ENCODE assay signal across 16 cellular contexts in the genomic region with DNA sequence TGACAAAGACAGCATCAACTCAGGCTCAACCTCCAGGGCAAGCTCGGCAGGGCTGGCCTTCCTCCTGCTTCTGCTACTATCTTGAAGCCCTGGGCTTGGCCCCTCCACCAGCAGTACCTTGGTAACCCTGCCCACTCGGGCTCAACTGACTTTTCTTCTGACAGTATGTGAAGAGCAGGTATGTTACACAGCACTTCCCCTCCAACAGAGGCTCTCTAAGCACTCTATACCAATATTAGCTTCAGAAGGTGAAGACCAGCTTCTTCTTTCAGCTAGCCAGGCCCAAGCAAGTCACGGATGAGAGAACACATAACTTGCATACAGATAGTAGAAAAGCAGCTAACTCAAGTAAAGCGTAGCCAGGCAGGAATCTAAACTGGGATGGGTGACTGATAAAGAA.
DNase-seq lines count a peak whose midpoint lies in the region; ATAC-seq, FAIRE-seq and TF ChIP-seq lines count a peak whose summit lies in the region.
"Had no signal": no experiment of that assay in that cellular context is flagged by ENCODE, and none has a peak within 500 bp of the region (broad histone marks: within the 10 kb centered on the region; RNA-seq: fewer than 3 reads in every experiment).

No MANE protein-coding gene starts in this region.

- DNase-seq in GM12878 (ENCODE audit: low read depth, low spot score) (no peak), AG20443 (ENCODE audit: low spot score) (no peak), cerebellar cortex (ENCODE audit: low spot score) (no peak)
- no peak for DNase-seq in activated CD8-positive, alpha-beta memory T cell treated with anti-CD3 and anti-CD28 coated beads, Interleukin-2, amount 10 ng/mL, durations not matched to agents 7 days and 5 days
- no peak for DNase-seq in central memory CD4-positive, alpha-beta T cell
- DNase-seq: activated naive CD4-positive, alpha-beta T cell treated with anti-CD3 and anti-CD28 coated beads, Interleukin-2, amount 10 ng/mL, durations not matched to agents 7 days and 5 days; CD4-positive, CD25-positive, alpha-beta regulatory T cell; DMS79; foreskin fibroblast; left colon; NCI-H1417 had no signal

- H3K27ac ChIP-seq in GM12878 (ENCODE audit: control insufficient read depth, insufficient read depth): no peak overlapping the region
- H3K27ac ChIP-seq: neutrophil had no signal

- peaks cover 41% of the 10 kb centered on the region for H3K27me3 Mint-ChIP-seq in activated CD8-positive, alpha-beta memory T cell treated with anti-CD3 and anti-CD28 coated beads, Interleukin-2, amount 10 ng/mL, durations not matched to agents 7 days and 5 days

- in situ Hi-C loops in GM12878 (cut with MboI): no loop called here

- H3K4me2 ChIP-seq in GM12878 (ENCODE audit: control insufficient read depth, insufficient read depth): no peak overlapping the region

- no TSS peak for BruUV-seq in GM12878 (replicated peaks; lab: Mats Ljungman, UMichigan)

- no peak overlapping the region for H3K9ac ChIP-seq in GM12878 (ENCODE audit: control insufficient read depth, insufficient read depth, low read length)

- ATAC-seq in GM18499 (IDR thresholded peaks at IDR 0.05; ENCODE audit: insufficient read depth, unreplicated experiment) (peak; percentile 41), GM19455 (IDR thresholded peaks at IDR 0.05; ENCODE audit: unreplicated experiment) (peak; percentile 59), HG02885 (IDR thresholded peaks at IDR 0.05; ENCODE audit: poor library complexity, unreplicated experiment) (peak; percentile 61), GM12878 (peak; percentile 75)
- ATAC-seq in activated CD8-positive, alpha-beta memory T cell treated with anti-CD3 and anti-CD28 coated beads, Interleukin-2, amount 10 ng/mL, durations not matched to agents 7 days and 5 days: no peak
- ATAC-seq: left colon had no signal

- H2AFZ ChIP-seq in GM12878 (ENCODE audit: control insufficient read depth, low read depth, low read length): no peak overlapping the region

- peaks cover 9% of the 10 kb centered on the region for H3K4me1 ChIP-seq in GM12878 (ENCODE audit: control insufficient read depth, insufficient read depth, low read length)

- no peak overlapping the region for H3K27ac Mint-ChIP-seq in activated CD8-positive, alpha-beta memory T cell treated with anti-CD3 and anti-CD28 coated beads, Interleukin-2, amount 10 ng/mL, durations not matched to agents 7 days and 5 days
- H3K27ac Mint-ChIP-seq: activated naive CD4-positive, alpha-beta T cell treated with anti-CD3 and anti-CD28 coated beads, Interleukin-2, amount 10 ng/mL, durations not matched to agents 7 days and 5 days; CD4-positive, CD25-positive, alpha-beta regulatory T cell had no signal

- no peaks in the 10 kb centered on the region for H3K36me3 ChIP-seq in GM12878 (ENCODE audit: control insufficient read depth in 2 of 2, insufficient read depth in 2 of 2, low read length in 1 of 2)
- H3K36me3 ChIP-seq: neutrophil had no signal

- TF ChIP-seq RAD21 in GM12878 (IDR thresholded peaks at IDR 0.05; ENCODE audit: insufficient read depth, low read depth, low read length): no peak

- no peak for TF ChIP-seq EP300 in GM12878 (IDR thresholded peaks at IDR 0.05; ENCODE audit: borderline replicate concordance in 1 of 2, control insufficient read depth in 1 of 2, low read depth in 2 of 2, low read length in 2 of 2)

- FAIRE-seq in GM12878 (lab: Jason Lieb, UNC): peak; percentile 88
- FAIRE-seq: colon had no signal

- H3K36me3 Mint-ChIP-seq in activated CD8-positive, alpha-beta memory T cell treated with anti-CD3 and anti-CD28 coated beads, Interleukin-2, amount 10 ng/mL, durations not matched to agents 7 days and 5 days: no peaks in the 10 kb centered on the region
- H3K36me3 Mint-ChIP-seq: activated naive CD4-positive, alpha-beta T cell treated with anti-CD3 and anti-CD28 coated beads, Interleukin-2, amount 10 ng/mL, durations not matched to agents 7 days and 5 days; CD4-positive, CD25-positive, alpha-beta regulatory T cell had no signal

- H3K4me3 ChIP-seq in GM12878: no peak overlapping the region

- SMC1A ChIA-PET in GM12878 (lab: Charles Lee; ENCODE audit: uncharacterized antibody, unreplicated experiment): interaction anchor here (0.6 to 3.3 kb wide), 7 partner anchors 9 to 169 kb away, joined by 3 to 11 read pairs (median 5); no protein-coding TSS in a partner anchor

- H3K27me3 ChIP-seq in GM12878 (replicated peaks in 1 of 2; ENCODE audit: control insufficient read depth in 2 of 2, insufficient read depth in 2 of 2, low read length in 1 of 2): no peaks in the 10 kb centered on the region
- H3K27me3 ChIP-seq: neutrophil had no signal

- whole genome bisulfite sequencing in GM12878 (ENCODE audit: insufficient coverage, insufficient replicate concordance, low lambda C conversion rate, missing lambda C conversion rate): 26% methylated on average over 4 of the region's 4 CpGs

- CTCF ChIA-PET in GM12878 (lab: Yijun Ruan, JAX): interaction anchor here (0.7 to 2.6 kb wide), 2 partner anchors 12 to 61 kb away, joined by 4 to 10 read pairs; no protein-coding TSS in a partner anchor
- CTCF ChIA-PET in activated CD8-positive, alpha-beta memory T cell treated with anti-CD3 and anti-CD28 coated beads, Interleukin-2, amount 10 ng/mL, durations not matched to agents 7 days and 5 days (lab: Charles Lee): no interaction called here

- H3K4me1 Mint-ChIP-seq in activated CD8-positive, alpha-beta memory T cell treated with anti-CD3 and anti-CD28 coated beads, Interleukin-2, amount 10 ng/mL, durations not matched to agents 7 days and 5 days: peaks cover 4% of the 10 kb centered on the region
- H3K4me1 Mint-ChIP-seq: activated naive CD4-positive, alpha-beta T cell treated with anti-CD3 and anti-CD28 coated beads, Interleukin-2, amount 10 ng/mL, durations not matched to agents 7 days and 5 days; CD4-positive, CD25-positive, alpha-beta regulatory T cell had no signal

- no peak for TF ChIP-seq CTCF in GM12878 (IDR thresholded peaks at IDR 0.05 in 2 of 3, conservative IDR thresholded peaks at IDR 0.05 in 1 of 3; ENCODE audit: control insufficient read depth in 2 of 3, extremely low read depth in 1 of 3, insufficient read depth in 1 of 3, low read depth in 3 of 3, low read length in 3 of 3)

- POLR2A ChIA-PET in GM12878 (lab: Charles Lee): interaction anchor here (0.6 kb wide), 1 partner anchor 122 kb away, joined by 3 read pairs; a partner anchor contains a TSS

- RAD21 ChIA-PET in GM12878 (lab: Charles Lee; ENCODE audit: unreplicated experiment): interaction anchor here (0.7 to 1.8 kb wide), 8 partner anchors 14 to 149 kb away, joined by 3 to 5 read pairs (median 3); a partner anchor contains a TSS

- TF ChIP-seq POLR2A in GM12878 (IDR thresholded peaks at IDR 0.05; ENCODE audit: low read depth, low read length): no peak

- no peaks in the 10 kb centered on the region for H4K20me1 ChIP-seq in GM12878 (ENCODE audit: control insufficient read depth, insufficient read depth)

- intact Hi-C loops in GM12878 (cut with micrococcal nuclease; ENCODE audit: unreplicated experiment): no loop called here

- no peak overlapping the region for H3K4me3 Mint-ChIP-seq in activated CD8-positive, alpha-beta memory T cell treated with anti-CD3 and anti-CD28 coated beads, Interleukin-2, amount 10 ng/mL, durations not matched to agents 7 days and 5 days
- H3K4me3 Mint-ChIP-seq: activated naive CD4-positive, alpha-beta T cell treated with anti-CD3 and anti-CD28 coated beads, Interleukin-2, amount 10 ng/mL, durations not matched to agents 7 days and 5 days; CD4-positive, CD25-positive, alpha-beta regulatory T cell had no signal

- H3K9me3 Mint-ChIP-seq in activated CD8-positive, alpha-beta memory T cell treated with anti-CD3 and anti-CD28 coated beads, Interleukin-2, amount 10 ng/mL, durations not matched to agents 7 days and 5 days (ENCODE audit: low read depth): no peaks in the 10 kb centered on the region
- H3K9me3 Mint-ChIP-seq: activated naive CD4-positive, alpha-beta T cell treated with anti-CD3 and anti-CD28 coated beads, Interleukin-2, amount 10 ng/mL, durations not matched to agents 7 days and 5 days had no signal

- no peaks in the 10 kb centered on the region for H3K9me3 ChIP-seq in GM12878 (replicated peaks; ENCODE audit: control insufficient read depth, insufficient read depth, low read length)
- H3K9me3 ChIP-seq: neutrophil had no signal

- H3K79me2 ChIP-seq in GM12878 (ENCODE audit: control insufficient read depth, insufficient read depth, low read length): no peaks in the 10 kb centered on the region

TF ChIP-seq in GM12878, 131 proteins besides CTCF, POLR2A, EP300 and RAD21 (continues in another document):
- TF ChIP-seq POLR2AphosphoS5 (IDR thresholded peaks at IDR 0.05; ENCODE audit: low read length): no peak
- no peak for TF ChIP-seq ZBED1 (IDR thresholded peaks at IDR 0.05; ENCODE audit: borderline replicate concordance)
- TF ChIP-seq SREBF2 (IDR thresholded peaks at IDR 0.05; ENCODE audit: low read length): no peak
- TF ChIP-seq, protein P1, sequence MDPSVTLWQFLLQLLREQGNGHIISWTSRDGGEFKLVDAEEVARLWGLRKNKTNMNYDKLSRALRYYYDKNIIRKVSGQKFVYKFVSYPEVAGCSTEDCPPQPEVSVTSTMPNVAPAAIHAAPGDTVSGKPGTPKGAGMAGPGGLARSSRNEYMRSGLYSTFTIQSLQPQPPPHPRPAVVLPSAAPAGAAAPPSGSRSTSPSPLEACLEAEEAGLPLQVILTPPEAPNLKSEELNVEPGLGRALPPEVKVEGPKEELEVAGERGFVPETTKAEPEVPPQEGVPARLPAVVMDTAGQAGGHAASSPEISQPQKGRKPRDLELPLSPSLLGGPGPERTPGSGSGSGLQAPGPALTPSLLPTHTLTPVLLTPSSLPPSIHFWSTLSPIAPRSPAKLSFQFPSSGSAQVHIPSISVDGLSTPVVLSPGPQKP (IDR thresholded peaks at IDR 0.05; ENCODE audit: low read depth, low read length): no peak
- 0 out of 2 replicates have a peak, but pooled peaks have one; percentile 34 for TF ChIP-seq SPI1 (IDR thresholded peaks at IDR 0.05; ENCODE audit: borderline replicate concordance, insufficient read depth, low read depth, low read length)
- peak; percentile 79; the same call in 1 of the 2 replicates for TF ChIP-seq PAX5 (IDR thresholded peaks at IDR 0.05; ENCODE audit: borderline replicate concordance, low read depth, low read length)
